Comparison of ENCODE assay signal across 18 cellular contexts in the genomic region with DNA sequence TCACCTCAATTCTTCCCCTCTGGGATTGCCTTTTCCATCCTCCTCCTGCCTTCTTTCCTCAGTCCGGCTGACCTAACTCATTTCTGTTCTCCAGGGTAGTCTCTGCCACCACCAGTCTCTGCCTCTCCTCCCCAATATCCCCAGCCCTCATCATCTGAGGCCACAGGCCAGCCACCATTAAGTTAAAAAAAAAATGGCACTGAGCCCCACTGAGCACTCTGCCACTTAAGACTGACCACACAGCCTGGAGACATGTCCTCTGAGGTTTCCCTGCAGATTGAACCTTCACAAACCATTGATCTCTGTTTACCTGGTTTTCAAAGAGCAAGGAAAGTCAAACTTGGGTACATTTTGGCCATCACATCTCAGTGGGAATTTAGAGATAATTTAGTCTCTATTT. TPM values are rescaled to one million over a fixed set of nuclear protein-coding genes. Genes with fewer than 3 reads are reported as not detected.
DNase-seq lines count a peak whose midpoint lies in the region; ATAC-seq, FAIRE-seq and TF ChIP-seq lines count a peak whose summit lies in the region.
"Had no signal": no experiment of that assay in that cellular context is flagged by ENCODE, and none has a peak within 500 bp of the region (broad histone marks: within the 10 kb centered on the region; RNA-seq: fewer than 3 reads in every experiment).

No MANE protein-coding gene starts in this region.

- H3K36me3 ChIP-seq in K562 (ENCODE audit: control insufficient read depth, insufficient read depth, low read length) (no peaks in the 10 kb centered on the region), kidney (ENCODE audit: control insufficient read depth in 1 of 2, insufficient read depth in 2 of 2, low read length in 2 of 2) (no peaks in the 10 kb centered on the region), SK-N-SH (replicated peaks in 1 of 2; ENCODE audit: control insufficient read depth in 1 of 2, insufficient read depth in 2 of 2, low read length in 1 of 2) (no peaks in the 10 kb centered on the region)
- H3K36me3 ChIP-seq: HAP-1 had no signal

- H3K79me2 ChIP-seq in K562 (ENCODE audit: control insufficient read depth, insufficient read depth, low read length) (no peaks in the 10 kb centered on the region), SK-N-SH (ENCODE audit: insufficient read depth) (no peaks in the 10 kb centered on the region)

- H3K4me1 ChIP-seq in K562 (replicated peaks in 1 of 2; ENCODE audit: control insufficient read depth in 2 of 2, insufficient read depth in 2 of 2, low read length in 2 of 2) (peaks cover 19 to 26% of the 10 kb centered on the region in 2 experiments), kidney (ENCODE audit: control insufficient read depth in 1 of 2, insufficient read depth in 1 of 2, low read depth in 1 of 2, low read length in 2 of 2) (no peaks in the 10 kb centered on the region), SK-N-SH (ENCODE audit: control insufficient read depth in 1 of 2, insufficient read depth in 2 of 2, low read depth in 1 of 2, low read length in 1 of 2) (no peaks in the 10 kb centered on the region; a peak in 1 of 4 replicates)
- H3K4me1 ChIP-seq: HAP-1 had no signal

- H3K4me1 Mint-ChIP-seq in activated CD8-positive, alpha-beta memory T cell treated with anti-CD3 and anti-CD28 coated beads, Interleukin-2, amount 10 ng/mL, durations not matched to agents 7 days and 5 days, result peaks cover 15% of the 10 kb centered on the region
- peaks cover 8% of the 10 kb centered on the region for H3K4me1 Mint-ChIP-seq in nephron progenitor cell
- peaks cover 14% of the 10 kb centered on the region for H3K4me1 Mint-ChIP-seq in activated T-helper 2 cell treated with anti-CD3 and anti-CD28 coated beads, Interferon-gamma antibody, Interleukin-2, Interleukin-4, amounts not matched to agents 10 μg/mL and 5 μg/mL and 100 μg/mL, durations not matched to agents 14 hours and 24 hours and 36 hours (ENCODE audit: low read depth)

- H2AFZ ChIP-seq in K562 (ENCODE audit: low read depth, low read length), result peak overlapping the region; percentile 17; the same call in 1 of the 2 replicates
- no peak overlapping the region for H2AFZ ChIP-seq in SK-N-SH (ENCODE audit: low read depth)

- no peak overlapping the region for H3K4me2 ChIP-seq in K562 (ENCODE audit: insufficient read depth, low read length)
- H3K4me2 ChIP-seq in SK-N-SH, result no peak overlapping the region

- no peak overlapping the region for H3K4me3 ChIP-seq in K562
- no peak overlapping the region for H3K4me3 ChIP-seq in kidney (ENCODE audit: low read length in 2 of 2)
- no peak overlapping the region for H3K4me3 ChIP-seq in SK-N-SH (ENCODE audit: low read depth in 2 of 2, low read length in 1 of 2)
- H3K4me3 ChIP-seq: HAP-1 had no signal

- no peak for TF ChIP-seq EP300 in K562 (IDR thresholded peaks at IDR 0.05; ENCODE audit: low read length)
- TF ChIP-seq EP300 in SK-N-SH (IDR thresholded peaks at IDR 0.05; ENCODE audit: borderline replicate concordance in 1 of 2, low read depth in 1 of 2, low read length in 1 of 2), result no peak

- peak; percentile 19 for DNase-seq in activated CD8-positive, alpha-beta memory T cell treated with anti-CD3 and anti-CD28 coated beads, Interleukin-2, amount 10 ng/mL, durations not matched to agents 7 days and 5 days
- no peak for DNase-seq in activated CD8-positive, alpha-beta memory T cell treated with anti-CD3 and anti-CD28 coated beads, Interleukin-2, amount 50 U/mL, for 48 hours
- DNase-seq in GM18507 (ENCODE audit: extremely low spot score, insufficient read length, low read depth) (no peak), K562 (ENCODE audit: extremely low read depth in 1 of 4, low spot score in 3 of 4) (no peak), nephron progenitor cell (no peak), kidney (no peak), SK-N-SH (no peak)
- no peak for DNase-seq in activated T-helper 2 cell treated with anti-CD3 and anti-CD28 coated beads, Interferon-gamma antibody, Interleukin-2, Interleukin-4, amounts not matched to agents 10 μg/mL and 5 μg/mL and 100 μg/mL, durations not matched to agents 14 hours and 24 hours and 36 hours (ENCODE audit: low spot score)
- DNase-seq: Caco-2; CD8-positive, alpha-beta memory T cell; GOT3 had no signal

- no peak overlapping the region for H3K4me3 Mint-ChIP-seq in activated CD8-positive, alpha-beta memory T cell treated with anti-CD3 and anti-CD28 coated beads, Interleukin-2, amount 10 ng/mL, durations not matched to agents 7 days and 5 days
- no peak overlapping the region for H3K4me3 Mint-ChIP-seq in nephron progenitor cell
- H3K4me3 Mint-ChIP-seq in activated T-helper 2 cell treated with anti-CD3 and anti-CD28 coated beads, Interferon-gamma antibody, Interleukin-2, Interleukin-4, amounts not matched to agents 10 μg/mL and 5 μg/mL and 100 μg/mL, durations not matched to agents 14 hours and 24 hours and 36 hours (ENCODE audit: low read depth), result no peak overlapping the region
- H3K4me3 Mint-ChIP-seq: CD8-positive, alpha-beta memory T cell had no signal

- H3F3A ChIP-seq in SK-N-SH (replicated peaks; ENCODE audit: insufficient read depth), result peaks cover 3% of the 10 kb centered on the region

- H3K9ac ChIP-seq in K562 (ENCODE audit: insufficient read depth in 1 of 2, low read depth in 2 of 2, low read length in 2 of 2) (no peak overlapping the region), kidney (ENCODE audit: low read length in 2 of 2) (no peak overlapping the region), SK-N-SH (no peak overlapping the region)

- H4K20me1 ChIP-seq in K562 (replicated peaks; ENCODE audit: control insufficient read depth, insufficient read depth, low read length) (no peaks in the 10 kb centered on the region), SK-N-SH (ENCODE audit: insufficient read depth) (no peaks in the 10 kb centered on the region)

- intact Hi-C loops in K562 (cut with micrococcal nuclease), result no loop called here
- intact Hi-C loops in kidney (cut with DNase I), result no loop called here
- intact Hi-C loops in activated T-helper 2 cell treated with anti-CD3 and anti-CD28 coated beads, Interferon-gamma antibody, Interleukin-2, Interleukin-4, amounts not matched to agents 10 μg/mL and 5 μg/mL and 100 μg/mL, durations not matched to agents 14 hours and 24 hours and 36 hours (cut with micrococcal nuclease), result no loop called here

- no peaks in the 10 kb centered on the region for H3K9me2 ChIP-seq in SK-N-SH

- no peak overlapping the region for H3K27ac Mint-ChIP-seq in activated CD8-positive, alpha-beta memory T cell treated with anti-CD3 and anti-CD28 coated beads, Interleukin-2, amount 10 ng/mL, durations not matched to agents 7 days and 5 days
- peak overlapping the region; percentile 47 for H3K27ac Mint-ChIP-seq in nephron progenitor cell
- no peak overlapping the region for H3K27ac Mint-ChIP-seq in activated T-helper 2 cell treated with anti-CD3 and anti-CD28 coated beads, Interferon-gamma antibody, Interleukin-2, Interleukin-4, amounts not matched to agents 10 μg/mL and 5 μg/mL and 100 μg/mL, durations not matched to agents 14 hours and 24 hours and 36 hours

- TF ChIP-seq POLR2A in K562 (conservative IDR thresholded peaks at IDR 0.05), result no peak

- 86% methylated on average over 1 of the region's 1 CpG for WGBS in K562 (ENCODE audit: insufficient coverage, low coverage, missing lambda C conversion rate)
- 68% methylated on average over 1 of the region's 1 CpG for WGBS in SK-N-SH (ENCODE audit: low lambda C conversion rate)

- TF ChIP-seq RAD21 in K562 (CRISPR knock-in tag; conservative IDR thresholded peaks at IDR 0.05 in 1 of 2, IDR thresholded peaks at IDR 0.05 in 1 of 2), result no peak
- TF ChIP-seq RAD21 in SK-N-SH (IDR thresholded peaks at IDR 0.05; ENCODE audit: low read length), result no peak

- H3K27me3 ChIP-seq in K562 (ENCODE audit: control insufficient read depth in 2 of 2, insufficient read depth in 2 of 2, low read length in 2 of 2) (no peaks in the 10 kb centered on the region), SK-N-SH (ENCODE audit: insufficient read depth) (peaks cover 4% of the 10 kb centered on the region; the same call in 1 of the 2 replicates)

- no TSS peak for BruUV-seq in K562 (replicated peaks; lab: Mats Ljungman, UMichigan)

- H3K9me3 ChIP-seq in K562 (replicated peaks; ENCODE audit: control insufficient read depth, insufficient read depth, low read depth, low read length) (no peaks in the 10 kb centered on the region; the same call in 1 of the 2 replicates), kidney (ENCODE audit: control insufficient read depth in 1 of 2, low read length in 2 of 2) (no peaks in the 10 kb centered on the region), SK-N-SH (0 out of 2 replicates have a peak, but pooled peaks cover 8% of the 10 kb centered on the region)
- H3K9me3 ChIP-seq: HAP-1 had no signal

- in situ Hi-C loops in K562 (cut with MboI), result no loop called here

- no peaks in the 10 kb centered on the region for H3K9me1 ChIP-seq in K562 (ENCODE audit: control insufficient read depth, insufficient read depth, low read length)

- CTCF ChIA-PET in activated CD8-positive, alpha-beta memory T cell treated with anti-CD3 and anti-CD28 coated beads, Interleukin-2, amount 10 ng/mL, durations not matched to agents 7 days and 5 days (lab: Charles Lee), result interaction anchor here (1.4 to 9.8 kb wide), 2 partner anchors 13 to 64 kb away, joined by 4 to 85 read pairs; no protein-coding TSS in a partner anchor
- CTCF ChIA-PET in K562 (lab: Yijun Ruan, JAX; ENCODE audit: low intra/inter-chr PET ratio) (interaction anchor here (0.7 to 1.4 kb wide), 2 partner anchors 64 to 114 kb away, joined by 3 to 4 read pairs; no protein-coding TSS in a partner anchor), SK-N-SH (lab: Yijun Ruan, JAX) (interaction anchor here (4.3 kb wide), 1 partner anchor 64 kb away, joined by 27 read pairs; no protein-coding TSS in a partner anchor)

- no peak overlapping the region for H3K27ac ChIP-seq in K562 (ENCODE audit: extremely low read depth, low read depth, low read length)
- no peak overlapping the region for H3K27ac ChIP-seq in kidney (ENCODE audit: low read depth in 2 of 2, low read length in 2 of 2)
- no peak overlapping the region for H3K27ac ChIP-seq in SK-N-SH (ENCODE audit: low read depth in 2 of 2, low read length in 1 of 2)
- H3K27ac ChIP-seq: 22Rv1 had no signal

- POLR2A ChIA-PET in K562 (lab: Yijun Ruan, JAX) (no interaction called here), SK-N-SH (lab: Yijun Ruan, JAX) (no interaction called here)

- peak; percentile 36 for FAIRE-seq in GM18507 (lab: Jason Lieb, UNC)
- no peak for FAIRE-seq in K562 (lab: Jason Lieb, UNC)
- no peak for FAIRE-seq in kidney (lab: Jason Lieb, UNC)
- FAIRE-seq: GM12891 had no signal

- H3K9me3 Mint-ChIP-seq in activated CD8-positive, alpha-beta memory T cell treated with anti-CD3 and anti-CD28 coated beads, Interleukin-2, amount 10 ng/mL, durations not matched to agents 7 days and 5 days (ENCODE audit: low read depth), result no peaks in the 10 kb centered on the region
- H3K9me3 Mint-ChIP-seq in nephron progenitor cell, result peaks cover 31% of the 10 kb centered on the region
- no peaks in the 10 kb centered on the region for H3K9me3 Mint-ChIP-seq in activated T-helper 2 cell treated with anti-CD3 and anti-CD28 coated beads, Interferon-gamma antibody, Interleukin-2, Interleukin-4, amounts not matched to agents 10 μg/mL and 5 μg/mL and 100 μg/mL, durations not matched to agents 14 hours and 24 hours and 36 hours
- H3K9me3 Mint-ChIP-seq: CD8-positive, alpha-beta memory T cell had no signal

- peaks cover 3% of the 10 kb centered on the region for H3K36me3 Mint-ChIP-seq in activated CD8-positive, alpha-beta memory T cell treated with anti-CD3 and anti-CD28 coated beads, Interleukin-2, amount 10 ng/mL, durations not matched to agents 7 days and 5 days
- peaks cover 4% of the 10 kb centered on the region for H3K36me3 Mint-ChIP-seq in nephron progenitor cell (ENCODE audit: low read depth)
- no peaks in the 10 kb centered on the region for H3K36me3 Mint-ChIP-seq in activated T-helper 2 cell treated with anti-CD3 and anti-CD28 coated beads, Interferon-gamma antibody, Interleukin-2, Interleukin-4, amounts not matched to agents 10 μg/mL and 5 μg/mL and 100 μg/mL, durations not matched to agents 14 hours and 24 hours and 36 hours (ENCODE audit: low read depth)
- H3K36me3 Mint-ChIP-seq: CD8-positive, alpha-beta memory T cell had no signal

- TF ChIP-seq CTCF in K562 (IDR thresholded peaks at IDR 0.05 in 2 of 3, conservative IDR thresholded peaks at IDR 0.05 in 1 of 3; ENCODE audit: insufficient read depth in 2 of 3, low read depth in 1 of 3, low read length in 3 of 3) (no peak), nephron progenitor cell (IDR thresholded peaks at IDR 0.05) (no peak), kidney (IDR thresholded peaks at IDR 0.05; ENCODE audit: borderline replicate concordance, extremely low read depth, insufficient read depth) (no peak), SK-N-SH (IDR thresholded peaks at IDR 0.05) (no peak)

- no peak for ATAC-seq in activated CD8-positive, alpha-beta memory T cell treated with anti-CD3 and anti-CD28 coated beads, Interleukin-2, amount 10 ng/mL, durations not matched to agents 7 days and 5 days
- ATAC-seq in K562, result no peak

- H3K27me3 Mint-ChIP-seq in activated CD8-positive, alpha-beta memory T cell treated with anti-CD3 and anti-CD28 coated beads, Interleukin-2, amount 10 ng/mL, durations not matched to agents 7 days and 5 days, result peaks cover 20% of the 10 kb centered on the region
- H3K27me3 Mint-ChIP-seq in nephron progenitor cell (ENCODE audit: low read depth, poor library complexity), result peaks cover 12% of the 10 kb centered on the region
- H3K27me3 Mint-ChIP-seq in activated T-helper 2 cell treated with anti-CD3 and anti-CD28 coated beads, Interferon-gamma antibody, Interleukin-2, Interleukin-4, amounts not matched to agents 10 μg/mL and 5 μg/mL and 100 μg/mL, durations not matched to agents 14 hours and 24 hours and 36 hours (ENCODE audit: low read depth), result peaks cover 54% of the 10 kb centered on the region

RNA-seq across cellular contexts. Expression of a gene that starts 13.6 kb away (rescaled TPM):
- under 1 TPM in 1 of 2 experiments, not detected in 1; 0.07 TPM for total RNA-seq in activated CD8-positive, alpha-beta memory T cell treated with anti-CD3 and anti-CD28 coated beads, Interleukin-2, amount 10 ng/mL, durations not matched to agents 7 days and 5 days
- total RNA-seq in K562 (2011; cell fraction: chromatin; rRNA removed; ENCODE audit: low replicate concordance), result not detected in 2 replicates
- total RNA-seq in K562 (2011; cell fraction: nucleolus; rRNA removed), result not detected in 2 replicates
- total RNA-seq in K562 (2011; cell fraction: nucleoplasm; rRNA removed), result not detected in 2 replicates
- total RNA-seq in K562 (2014; rRNA removed), result not detected in 2 replicates
- total RNA-seq in K562 (2014; rRNA removed; fragmentation: Illumina TruSeq; extraction: Trizol), result not detected in 2 replicates
- total RNA-seq in K562 (2015; rRNA removed; fragmentation: Illumina TruSeq; extraction: Trizol), result 0.04 TPM in 1 of 2 replicates, not detected in the other
- total RNA-seq in K562 (2021), result not detected in 2 replicates
- 0.04 and 0.07 TPM in 2 replicates for polyA plus RNA-seq in K562 (2011; rRNA removed)
- polyA plus RNA-seq in K562 (2011; cell fraction: cytosol; rRNA removed), result not detected in 2 replicates
- polyA plus RNA-seq in K562 (2011; cell fraction: nucleus; rRNA removed), result not detected in 2 replicates
- polyA plus RNA-seq in K562 (2012), result 0.03 and 0.17 TPM in 2 replicates
- polyA plus RNA-seq in K562 (2014; fragmentation: Illumina TruSeq; extraction: Trizol), result 0.01 TPM in 1 of 2 replicates, not detected in the other
- under 1 TPM in 1 of 2 experiments, not detected in 1; 0.04 TPM for polyA plus RNA-seq in K562 (2014; fragmentation: Nextera tagmentation; extraction: Ambion mirVana)
- 0.01 TPM in 1 of 2 replicates, not detected in the other for polyA plus RNA-seq in K562 (2014; rRNA removed)
- not detected in 2 replicates for polyA minus RNA-seq in K562 (2011; rRNA and poly(A)+ RNA removed)
- polyA minus RNA-seq in K562 (2011; cell fraction: cytosol; rRNA and poly(A)+ RNA removed), result not detected in 2 replicates
- polyA minus RNA-seq in K562 (2011; cell fraction: nucleus; rRNA and poly(A)+ RNA removed), result not detected in 2 replicates
- total RNA-seq in kidney, result 7.5 TPM
- 3.4 TPM for polyA plus RNA-seq in kidney (ENCODE audit: insufficient read depth, low read depth, low replicate concordance)
- 0.09 TPM in 1 of 2 replicates, not detected in the other for total RNA-seq in activated T-helper 2 cell treated with anti-CD3 and anti-CD28 coated beads, Interferon-gamma antibody, Interleukin-2, Interleukin-4, amounts not matched to agents 10 μg/mL and 5 μg/mL and 100 μg/mL, durations not matched to agents 14 hours and 24 hours and 36 hours
- 0.13 and 0.23 TPM in 2 replicates for polyA plus RNA-seq in SK-N-SH (2012; rRNA removed)
- 0.24 and 0.27 TPM in 2 replicates for polyA plus RNA-seq in SK-N-SH (2012; cell fraction: cytosol; rRNA removed)
- 0.15 and 0.26 TPM in 2 replicates for polyA plus RNA-seq in SK-N-SH (2012; cell fraction: nucleus; rRNA removed)
- total RNA-seq: G401 had no signal
- polyA plus RNA-seq: CD8-positive, alpha-beta memory T cell had no signal

RNA-seq across cellular contexts. Expression of a gene that starts 54.8 kb away (rescaled TPM):
- total RNA-seq in activated CD8-positive, alpha-beta memory T cell treated with anti-CD3 and anti-CD28 coated beads, Interleukin-2, amount 10 ng/mL, durations not matched to agents 7 days and 5 days, result not detected
- total RNA-seq in K562 (2011; cell fraction: chromatin; rRNA removed; ENCODE audit: low replicate concordance), result not detected in 2 replicates
- total RNA-seq in K562 (2011; cell fraction: nucleolus; rRNA removed), result not detected in 2 replicates
- not detected in 2 replicates for total RNA-seq in K562 (2011; cell fraction: nucleoplasm; rRNA removed)
- not detected in 2 replicates for total RNA-seq in K562 (2014; rRNA removed)
- total RNA-seq in K562 (2014; rRNA removed; fragmentation: Illumina TruSeq; extraction: Trizol), result not detected in 2 replicates
- total RNA-seq in K562 (2015; rRNA removed; fragmentation: Illumina TruSeq; extraction: Trizol), result not detected in 2 replicates
- not detected in 2 replicates for total RNA-seq in K562 (2021)
- not detected in 2 replicates for polyA plus RNA-seq in K562 (2011; rRNA removed)
- polyA plus RNA-seq in K562 (2011; cell fraction: cytosol; rRNA removed), result 0.04 TPM in 1 of 2 replicates, not detected in the other
- not detected in 2 replicates for polyA plus RNA-seq in K562 (2011; cell fraction: nucleus; rRNA removed)
- polyA plus RNA-seq in K562 (2012), result 0.08 TPM in 1 of 2 replicates, not detected in the other
- not detected in 2 replicates for polyA plus RNA-seq in K562 (2014; fragmentation: Illumina TruSeq; extraction: Trizol)
- polyA plus RNA-seq in K562 (2014; fragmentation: Nextera tagmentation; extraction: Ambion mirVana), result not detected
- not detected in 2 replicates for polyA plus RNA-seq in K562 (2014; rRNA removed)
- polyA minus RNA-seq in K562 (2011; rRNA and poly(A)+ RNA removed), result not detected in 2 replicates
- not detected in 2 replicates for polyA minus RNA-seq in K562 (2011; cell fraction: cytosol; rRNA and poly(A)+ RNA removed)
- polyA minus RNA-seq in K562 (2011; cell fraction: nucleus; rRNA and poly(A)+ RNA removed), result not detected in 2 replicates
- not detected for total RNA-seq in kidney
- 0.30 TPM for polyA plus RNA-seq in kidney (ENCODE audit: insufficient read depth, low read depth, low replicate concordance)
- total RNA-seq in activated T-helper 2 cell treated with anti-CD3 and anti-CD28 coated beads, Interferon-gamma antibody, Interleukin-2, Interleukin-4, amounts not matched to agents 10 μg/mL and 5 μg/mL and 100 μg/mL, durations not matched to agents 14 hours and 24 hours and 36 hours, result not detected in 2 replicates
- polyA plus RNA-seq in SK-N-SH (2012; rRNA removed), result not detected in 2 replicates
- polyA plus RNA-seq in SK-N-SH (2012; cell fraction: cytosol; rRNA removed), result not detected in 2 replicates
- not detected in 2 replicates for polyA plus RNA-seq in SK-N-SH (2012; cell fraction: nucleus; rRNA removed)
- total RNA-seq: A673; Caco-2; CD8-positive, alpha-beta memory T cell; G401; HT-29 had no signal
- polyA plus RNA-seq: BJ; CD8-positive, alpha-beta memory T cell had no signal

RNA-seq across cellular contexts. Expression of a gene that starts 59.8 kb away (rescaled TPM):
- not detected for total RNA-seq in activated CD8-positive, alpha-beta memory T cell treated with anti-CD3 and anti-CD28 coated beads, Interleukin-2, amount 10 ng/mL, durations not matched to agents 7 days and 5 days
- not detected in 2 replicates for total RNA-seq in K562 (2011; cell fraction: chromatin; rRNA removed; ENCODE audit: low replicate concordance)
- total RNA-seq in K562 (2011; cell fraction: nucleolus; rRNA removed), result not detected in 2 replicates
- not detected in 2 replicates for total RNA-seq in K562 (2011; cell fraction: nucleoplasm; rRNA removed)
- total RNA-seq in K562 (2014; rRNA removed) (not detected in 2 replicates), K562 (2014; rRNA removed; fragmentation: Illumina TruSeq; extraction: Trizol) (not detected in 2 replicates), K562 (2015; rRNA removed; fragmentation: Illumina TruSeq; extraction: Trizol) (not detected in 2 replicates), K562 (2021) (not detected in 2 replicates), kidney (0.44 TPM)
- polyA plus RNA-seq in K562 (2011; rRNA removed) (not detected in 2 replicates), K562 (2014; fragmentation: Illumina TruSeq; extraction: Trizol) (not detected in 2 replicates), K562 (2014; fragmentation: Nextera tagmentation; extraction: Ambion mirVana) (not detected), K562 (2014; rRNA removed) (not detected in 2 replicates), kidney (ENCODE audit: insufficient read depth, low read depth, low replicate concordance) (not detected), SK-N-SH (2012; rRNA removed) (not detected in 2 replicates)
- not detected in 2 replicates for polyA plus RNA-seq in K562 (2011; cell fraction: cytosol; rRNA removed)
- polyA plus RNA-seq in K562 (2011; cell fraction: nucleus; rRNA removed), result not detected in 2 replicates
- not detected in 2 replicates for polyA plus RNA-seq in K562 (2012)
- not detected in 2 replicates for polyA minus RNA-seq in K562 (2011; rRNA and poly(A)+ RNA removed)
- not detected in 2 replicates for polyA minus RNA-seq in K562 (2011; cell fraction: cytosol; rRNA and poly(A)+ RNA removed)
- polyA minus RNA-seq in K562 (2011; cell fraction: nucleus; rRNA and poly(A)+ RNA removed), result not detected in 2 replicates
- total RNA-seq in activated T-helper 2 cell treated with anti-CD3 and anti-CD28 coated beads, Interferon-gamma antibody, Interleukin-2, Interleukin-4, amounts not matched to agents 10 μg/mL and 5 μg/mL and 100 μg/mL, durations not matched to agents 14 hours and 24 hours and 36 hours, result not detected in 2 replicates
- not detected in 2 replicates for polyA plus RNA-seq in SK-N-SH (2012; cell fraction: cytosol; rRNA removed)
- polyA plus RNA-seq in SK-N-SH (2012; cell fraction: nucleus; rRNA removed), result not detected in 2 replicates
- total RNA-seq: A673; Caco-2; CD8-positive, alpha-beta memory T cell; G401; HT-29 had no signal
- polyA plus RNA-seq: BJ; CD8-positive, alpha-beta memory T cell had no signal
